Comparison of ENCODE assay signal across 12 cellular contexts in the genomic region with DNA sequence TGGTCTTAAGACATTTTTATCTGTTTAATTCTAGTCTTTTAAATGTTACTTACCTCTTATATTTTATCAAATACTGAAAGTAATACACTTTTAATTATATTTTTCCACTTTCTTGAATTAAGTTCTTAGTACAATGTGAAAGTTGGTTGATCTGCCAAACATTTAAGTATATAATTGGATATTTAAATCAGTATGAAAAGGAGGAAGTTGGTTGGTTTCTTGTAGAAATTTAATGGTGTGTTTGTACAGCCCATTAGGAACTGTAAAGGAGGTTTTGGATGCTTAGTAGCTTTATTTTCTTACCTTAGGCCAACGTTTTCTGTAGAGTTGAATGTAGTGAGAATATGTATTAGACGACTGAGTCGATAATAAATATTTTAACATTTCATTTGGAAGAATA. TPM values are rescaled to one million over a fixed set of nuclear protein-coding genes. Genes with fewer than 3 reads are reported as not detected.
DNase-seq lines count a peak whose midpoint lies in the region; ATAC-seq and TF ChIP-seq lines count a peak whose summit lies in the region.
"Had no signal": no experiment of that assay in that cellular context is flagged by ENCODE, and none has a peak within 500 bp of the region (broad histone marks: within the 10 kb centered on the region; RNA-seq: fewer than 3 reads in every experiment).

No MANE protein-coding gene starts in this region.

- peak overlapping the region; percentile 15 for H3K4me3 ChIP-seq in psoas muscle
- H3K4me3 ChIP-seq in suprapubic skin = no peak overlapping the region
- H3K4me3 ChIP-seq: right atrium auricular region had no signal

- H3K27ac Mint-ChIP-seq in activated CD4-positive, alpha-beta T cell treated with anti-CD3 and anti-CD28 coated beads for 36 hours = peak overlapping the region; percentile 82
- H3K27ac Mint-ChIP-seq in activated naive CD8-positive, alpha-beta T cell treated with anti-CD3 and anti-CD28 coated beads, Interleukin-2, amount 50 U/mL, for 24 hours = peak overlapping the region; percentile 71

- no peak for TF ChIP-seq EP300 in suprapubic skin (IDR thresholded peaks at IDR 0.05)

- no peak for TF ChIP-seq POLR2A in suprapubic skin (IDR thresholded peaks at IDR 0.05)

- H3K9me3 Mint-ChIP-seq in activated CD4-positive, alpha-beta T cell treated with anti-CD3 and anti-CD28 coated beads for 36 hours (ENCODE audit: low read depth) = no peaks in the 10 kb centered on the region
- no peaks in the 10 kb centered on the region for H3K9me3 Mint-ChIP-seq in activated naive CD8-positive, alpha-beta T cell treated with anti-CD3 and anti-CD28 coated beads, Interleukin-2, amount 50 U/mL, for 24 hours

- H3K27me3 Mint-ChIP-seq in activated CD4-positive, alpha-beta T cell treated with anti-CD3 and anti-CD28 coated beads for 36 hours = no peaks in the 10 kb centered on the region
- H3K27me3 Mint-ChIP-seq in activated naive CD8-positive, alpha-beta T cell treated with anti-CD3 and anti-CD28 coated beads, Interleukin-2, amount 50 U/mL, for 24 hours = no peaks in the 10 kb centered on the region

- H3K36me3 Mint-ChIP-seq in activated CD4-positive, alpha-beta T cell treated with anti-CD3 and anti-CD28 coated beads for 36 hours (ENCODE audit: low read depth) = peaks cover 8% of the 10 kb centered on the region
- H3K36me3 Mint-ChIP-seq in activated naive CD8-positive, alpha-beta T cell treated with anti-CD3 and anti-CD28 coated beads, Interleukin-2, amount 50 U/mL, for 24 hours (ENCODE audit: low read depth) = peaks cover 4% of the 10 kb centered on the region

- CTCF ChIA-PET in activated CD4-positive, alpha-beta T cell treated with anti-CD3 and anti-CD28 coated beads for 36 hours (lab: Charles Lee) = interaction anchor here (0.7 kb wide), 1 partner anchor 9 kb away, joined by 3 read pairs; no protein-coding TSS in a partner anchor

- H3K36me3 ChIP-seq in psoas muscle (ENCODE audit: insufficient read depth in 1 of 2, low read depth in 1 of 2) (no peaks in the 10 kb centered on the region), suprapubic skin (no peaks in the 10 kb centered on the region)
- H3K36me3 ChIP-seq: right atrium auricular region had no signal

- no peaks in the 10 kb centered on the region for H3K9me3 ChIP-seq in psoas muscle
- H3K9me3 ChIP-seq in suprapubic skin = no peaks in the 10 kb centered on the region
- H3K9me3 ChIP-seq: right atrium auricular region had no signal

- POLR2A ChIA-PET in activated CD4-positive, alpha-beta T cell treated with anti-CD3 and anti-CD28 coated beads for 36 hours (lab: Charles Lee) = no interaction called here

- H3K4me1 ChIP-seq in psoas muscle (peaks cover 66% of the 10 kb centered on the region), suprapubic skin (peaks cover 86% of the 10 kb centered on the region)

- no peak for ATAC-seq in activated CD4-positive, alpha-beta T cell treated with anti-CD3 and anti-CD28 coated beads for 36 hours
- ATAC-seq in activated naive CD8-positive, alpha-beta T cell treated with anti-CD3 and anti-CD28 coated beads, Interleukin-2, amount 50 U/mL, for 24 hours = no peak
- ATAC-seq in psoas muscle (no peak), GM21447 (IDR thresholded peaks at IDR 0.05; ENCODE audit: unreplicated experiment) (no peak), HG03432 (IDR thresholded peaks at IDR 0.05; ENCODE audit: unreplicated experiment) (no peak)

- TF ChIP-seq CTCF in psoas muscle (IDR thresholded peaks at IDR 0.05) = no peak
- no peak for TF ChIP-seq CTCF in suprapubic skin (IDR thresholded peaks at IDR 0.05)

- intact Hi-C loops in activated CD4-positive, alpha-beta T cell treated with anti-CD3 and anti-CD28 coated beads for 36 hours (cut with DNase I, micrococcal nuclease) = loop anchor here (5.0 kb wide), 2 partner anchors 42 to 237 kb away; no protein-coding TSS in a partner anchor
- intact Hi-C loops in psoas muscle (cut with DNase I) = loop anchor here (5.0 kb wide), 2 partner anchors 42 to 137 kb away; no protein-coding TSS in a partner anchor

- H3K27me3 ChIP-seq in psoas muscle (ENCODE audit: insufficient read depth in 3 of 3, low read length in 2 of 3) (no peaks in the 10 kb centered on the region), suprapubic skin (no peaks in the 10 kb centered on the region)
- H3K27me3 ChIP-seq: right atrium auricular region had no signal

- WGBS in psoas muscle, 3 donors = 33 to 58% (median 34%) methylated on average over 3 of the region's 3 CpGs
- WGBS in suprapubic skin = 27% methylated on average over 3 of the region's 3 CpGs

- H3K4me3 Mint-ChIP-seq in activated CD4-positive, alpha-beta T cell treated with anti-CD3 and anti-CD28 coated beads for 36 hours = peak overlapping the region; percentile 55
- H3K4me3 Mint-ChIP-seq in activated naive CD8-positive, alpha-beta T cell treated with anti-CD3 and anti-CD28 coated beads, Interleukin-2, amount 50 U/mL, for 24 hours = peak overlapping the region; percentile 70

- H3K27ac ChIP-seq in psoas muscle (peak overlapping the region; percentile 90), suprapubic skin (no peak overlapping the region)
- H3K27ac ChIP-seq: right atrium auricular region had no signal

- no peak for DNase-seq in activated CD4-positive, alpha-beta T cell treated with anti-CD3 and anti-CD28 coated beads for 36 hours
- no peak for DNase-seq in activated CD4-positive, alpha-beta T cell treated with anti-CD3 and anti-CD28 coated beads, Interleukin-2, amount 50 U/mL, for 1 hour
- DNase-seq in NAMALWA (ENCODE audit: low spot score) (peak; percentile 45), psoas muscle (no peak), suprapubic skin (ENCODE audit: low spot score in 2 of 2) (no peak)
- no peak for DNase-seq in activated naive CD8-positive, alpha-beta T cell treated with anti-CD3 and anti-CD28 coated beads, Interleukin-2, amount 50 U/mL, for 24 hours
- DNase-seq: head of caudate nucleus, mesendoderm, NCI-H524 treated with DMSO at 0.1 percent for 48 hours had no signal

- peaks cover 71% of the 10 kb centered on the region for H3K4me1 Mint-ChIP-seq in activated CD4-positive, alpha-beta T cell treated with anti-CD3 and anti-CD28 coated beads for 36 hours
- H3K4me1 Mint-ChIP-seq in activated naive CD8-positive, alpha-beta T cell treated with anti-CD3 and anti-CD28 coated beads, Interleukin-2, amount 50 U/mL, for 24 hours = peaks cover 75% of the 10 kb centered on the region

RNA-seq across cellular contexts. Expression of a gene that starts 5.4 kb away (rescaled TPM):
- total RNA-seq in activated CD4-positive, alpha-beta T cell treated with anti-CD3 and anti-CD28 coated beads for 36 hours = 10 to 100 TPM; 68.4 to 81.2 TPM
- total RNA-seq in psoas muscle = 10 to 100 TPM; 40.8 to 53.5 (median 44.0) TPM
- 10 to 100 TPM in 2 of 3 donors, 1 to 10 TPM in 1; 9.8 to 43.1 (median 17.3) TPM for polyA plus RNA-seq in psoas muscle
- total RNA-seq in suprapubic skin = 10 to 100 TPM; 32.7 to 58.1 (median 36.9) TPM
